ENCODE assay signal across 8 cellular contexts in genomic region chr15:64153480-64154367, GRCh38. TPM values are rescaled to one million over a fixed set of nuclear protein-coding genes. Genes with fewer than 3 reads are reported as not detected.
DNase-seq lines count a peak whose midpoint lies in the region; ATAC-seq and TF ChIP-seq lines count a peak whose summit lies in the region.

No MANE protein-coding gene starts in this region.

- CTCF ChIA-PET in BJ (lab: Yijun Ruan, JAX), result interaction anchor here (0.5 to 3.6 kb wide), 23 partner anchors 9 to 847 kb away, joined by 3 to 19 read pairs (median 4); partner anchors contain the start of genes CIAO2A and PPIB

- POLR2A ChIA-PET in BJ (lab: Charles Lee), result interaction anchor here (1.0 kb wide), 1 partner anchor 9 kb away, joined by 4 read pairs; the partner anchor contains the start of gene PPIB

- H3K27me3 ChIP-seq in BJ (ENCODE audit: control insufficient read depth, insufficient read depth, low read length), result peaks cover 5% of the 10 kb centered on the region

- DNase-seq in BJ (ENCODE audit: low read depth), result peak; percentile 28
- DNase-seq in GM19238 (ENCODE audit: insufficient read length, low spot score), result peak; percentile 95
- DNase-seq in NCI-H510A (lab: John Stamatoyannopoulos, UW), result peak; percentile 20
- DNase-seq in activated CD4-positive, alpha-beta T cell treated with anti-CD3 and anti-CD28 coated beads for 1 hour, result peak; percentile 86
- peak; percentile 93 for DNase-seq in cerebellum (ENCODE audit: low spot score)
- DNase-seq in left kidney (ENCODE audit: low read depth, low spot score), result peak; percentile 94
- DNase-seq in stimulated activated CD4-positive, alpha-beta T cell treated with anti-CD3 and anti-CD28 coated beads, Interleukin-2, amount 100 ng/mL, for 48 hours, result peak; percentile 96

- ATAC-seq in HG03432 (IDR thresholded peaks at IDR 0.05; ENCODE audit: unreplicated experiment), result peak; percentile 60

- TF ChIP-seq CTCF in BJ (IDR thresholded peaks at IDR 0.05; ENCODE audit: insufficient read depth, low read depth, low read length), result peak; percentile 99

- peaks cover 32% of the 10 kb centered on the region for H3K36me3 ChIP-seq in BJ (ENCODE audit: control insufficient read depth, insufficient read depth, low read length)

- no peak overlapping the region for H3K4me3 ChIP-seq in BJ (ENCODE audit: low read depth, low read length)

RNA-seq across cellular contexts. Expression of gene SNX22, which starts 2.2 kb away (rescaled TPM):
- polyA plus RNA-seq in BJ (2011; rRNA removed), result 0.04 and 0.07 TPM in 2 replicates
- polyA minus RNA-seq in BJ (2011; rRNA and poly(A)+ RNA removed), result 0.28 TPM in 1 of 2 replicates, not detected in the other
- 8.3 TPM for total RNA-seq in cerebellum

RNA-seq across cellular contexts. Expression of gene PPIB, which starts 9.1 kb away (rescaled TPM):
- polyA plus RNA-seq in BJ (2011; rRNA removed), result 1,721 and 1,794 TPM in 2 replicates
- polyA minus RNA-seq in BJ (2011; rRNA and poly(A)+ RNA removed), result 400 and 691 TPM in 2 replicates
- 98.6 TPM for total RNA-seq in cerebellum

RNA-seq across cellular contexts. Expression of gene SNX1, which starts 57.9 kb away (rescaled TPM):
- 57.5 and 74.4 TPM in 2 replicates for polyA plus RNA-seq in BJ (2011; rRNA removed)
- polyA minus RNA-seq in BJ (2011; rRNA and poly(A)+ RNA removed), result 41.2 and 59.1 TPM in 2 replicates
- total RNA-seq in cerebellum, result 40.0 TPM

Comparison
In these comparisons a context has a peak if more than half of its experiments do, and no peak if none do; other contexts are left out.
1. DNase-seq: peak in every context shown above with its lines; median percentile 96 in stimulated activated CD4-positive, alpha-beta T cell treated with anti-CD3 and anti-CD28 coated beads, Interleukin-2, amount 100 ng/mL, for 48 hours; 95 in GM19238; 94 in left kidney; 93 in cerebellum; 86 in activated CD4-positive, alpha-beta T cell treated with anti-CD3 and anti-CD28 coated beads for 1 hour; 28 in BJ; 20 in NCI-H510A.